In the genomic region with DNA sequence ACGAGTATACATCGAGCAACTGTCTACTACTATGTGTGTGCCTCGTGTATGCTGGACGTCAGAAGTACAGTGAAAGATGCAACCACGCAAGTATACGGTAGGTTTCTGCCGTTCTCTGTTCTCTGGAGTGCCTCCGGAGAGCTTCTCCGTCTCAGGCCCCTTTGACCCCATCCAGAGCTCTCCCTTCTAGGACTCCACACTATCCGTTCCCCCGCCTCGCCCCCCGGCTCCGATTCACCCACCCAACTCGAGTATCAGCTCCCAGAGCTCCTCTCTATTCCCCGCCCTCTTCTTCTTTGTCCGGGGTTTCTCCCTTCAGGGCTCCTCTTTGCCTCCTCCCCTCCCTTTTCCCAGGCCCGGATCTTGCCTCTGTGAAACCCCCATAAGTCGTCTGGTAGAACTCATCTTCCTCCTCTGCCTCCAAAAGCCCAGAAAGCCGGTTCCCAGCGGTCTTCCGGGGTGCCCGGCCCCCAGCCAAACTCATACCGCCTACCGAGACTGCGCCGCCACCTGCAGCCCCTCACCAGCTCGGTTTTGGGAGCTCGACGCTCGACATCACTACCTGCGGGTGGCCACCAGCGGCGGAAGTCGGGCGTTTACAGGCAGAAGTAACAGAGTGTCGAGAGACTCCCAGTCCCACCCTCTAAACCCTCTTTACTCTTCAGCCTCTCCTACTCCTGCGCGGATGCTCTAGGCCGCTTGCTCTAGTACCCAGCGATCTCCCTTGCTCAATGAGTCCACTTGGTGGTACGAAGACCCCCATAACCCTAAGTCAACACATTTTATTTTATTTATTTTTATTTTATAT, we compare ENCODE assay signal across 1 cellular context.
TF ChIP-seq lines count a peak whose summit lies in the region.

A gene with protein sequence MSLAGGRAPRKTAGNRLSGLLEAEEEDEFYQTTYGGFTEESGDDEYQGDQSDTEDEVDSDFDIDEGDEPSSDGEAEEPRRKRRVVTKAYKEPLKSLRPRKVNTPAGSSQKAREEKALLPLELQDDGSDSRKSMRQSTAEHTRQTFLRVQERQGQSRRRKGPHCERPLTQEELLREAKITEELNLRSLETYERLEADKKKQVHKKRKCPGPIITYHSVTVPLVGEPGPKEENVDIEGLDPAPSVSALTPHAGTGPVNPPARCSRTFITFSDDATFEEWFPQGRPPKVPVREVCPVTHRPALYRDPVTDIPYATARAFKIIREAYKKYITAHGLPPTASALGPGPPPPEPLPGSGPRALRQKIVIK (minus strand): TSS at position 560 of the 808 bp plus-strand sequence. CDS start 76 bp downstream, at position 484.

TF ChIP-seq in HepG2, 621 proteins besides CTCF, POLR2A, EP300 and RAD21 (continued from another document and continues in another):
- TF ChIP-seq, protein P1, sequence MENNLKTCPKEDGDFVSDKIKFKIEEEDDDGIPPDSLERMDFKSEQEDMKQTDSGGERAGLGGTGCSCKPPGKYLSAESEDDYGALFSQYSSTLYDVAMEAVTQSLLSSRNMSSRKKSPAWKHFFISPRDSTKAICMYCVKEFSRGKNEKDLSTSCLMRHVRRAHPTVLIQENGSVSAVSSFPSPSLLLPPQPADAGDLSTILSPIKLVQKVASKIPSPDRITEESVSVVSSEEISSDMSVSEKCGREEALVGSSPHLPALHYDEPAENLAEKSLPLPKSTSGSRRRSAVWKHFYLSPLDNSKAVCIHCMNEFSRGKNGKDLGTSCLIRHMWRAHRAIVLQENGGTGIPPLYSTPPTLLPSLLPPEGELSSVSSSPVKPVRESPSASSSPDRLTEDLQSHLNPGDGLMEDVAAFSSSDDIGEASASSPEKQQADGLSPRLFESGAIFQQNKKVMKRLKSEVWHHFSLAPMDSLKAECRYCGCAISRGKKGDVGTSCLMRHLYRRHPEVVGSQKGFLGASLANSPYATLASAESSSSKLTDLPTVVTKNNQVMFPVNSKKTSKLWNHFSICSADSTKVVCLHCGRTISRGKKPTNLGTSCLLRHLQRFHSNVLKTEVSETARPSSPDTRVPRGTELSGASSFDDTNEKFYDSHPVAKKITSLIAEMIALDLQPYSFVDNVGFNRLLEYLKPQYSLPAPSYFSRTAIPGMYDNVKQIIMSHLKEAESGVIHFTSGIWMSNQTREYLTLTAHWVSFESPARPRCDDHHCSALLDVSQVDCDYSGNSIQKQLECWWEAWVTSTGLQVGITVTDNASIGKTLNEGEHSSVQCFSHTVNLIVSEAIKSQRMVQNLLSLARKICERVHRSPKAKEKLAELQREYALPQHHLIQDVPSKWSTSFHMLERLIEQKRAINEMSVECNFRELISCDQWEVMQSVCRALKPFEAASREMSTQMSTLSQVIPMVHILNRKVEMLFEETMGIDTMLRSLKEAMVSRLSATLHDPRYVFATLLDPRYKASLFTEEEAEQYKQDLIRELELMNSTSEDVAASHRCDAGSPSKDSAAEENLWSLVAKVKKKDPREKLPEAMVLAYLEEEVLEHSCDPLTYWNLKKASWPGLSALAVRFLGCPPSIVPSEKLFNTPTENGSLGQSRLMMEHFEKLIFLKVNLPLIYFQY (CRISPR knock-in tag; IDR thresholded peaks at IDR 0.05; ENCODE audit: borderline replicate concordance) = no peak; the same call in 1 of the 2 replicates
- TF ChIP-seq, protein P2, sequence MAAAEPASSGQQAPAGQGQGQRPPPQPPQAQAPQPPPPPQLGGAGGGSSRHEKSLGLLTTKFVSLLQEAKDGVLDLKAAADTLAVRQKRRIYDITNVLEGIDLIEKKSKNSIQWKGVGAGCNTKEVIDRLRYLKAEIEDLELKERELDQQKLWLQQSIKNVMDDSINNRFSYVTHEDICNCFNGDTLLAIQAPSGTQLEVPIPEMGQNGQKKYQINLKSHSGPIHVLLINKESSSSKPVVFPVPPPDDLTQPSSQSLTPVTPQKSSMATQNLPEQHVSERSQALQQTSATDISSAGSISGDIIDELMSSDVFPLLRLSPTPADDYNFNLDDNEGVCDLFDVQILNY (CRISPR knock-in tag; conservative IDR thresholded peaks at IDR 0.05) = no peak
- TF ChIP-seq FOXC1 (CRISPR knock-in tag; IDR thresholded peaks at IDR 0.05; ENCODE audit: borderline replicate concordance) (peak; percentile 77; the same call in 1 of the 2 replicates), MIER3 (CRISPR knock-in tag; IDR thresholded peaks at IDR 0.05; ENCODE audit: borderline replicate concordance) (peak; percentile 85; the same call in 1 of the 2 replicates), FOXA1 (IDR thresholded peaks at IDR 0.05) (no peak), FOXA1 (CRISPR knock-in tag; IDR thresholded peaks at IDR 0.05) (no peak), ZNF75D (CRISPR knock-in tag; IDR thresholded peaks at IDR 0.05; ENCODE audit: borderline replicate concordance) (no peak), ZFAT (CRISPR knock-in tag; conservative IDR thresholded peaks at IDR 0.05) (no peak), HDAC2 (CRISPR knock-in tag; IDR thresholded peaks at IDR 0.05) (peak; percentile 75), ETV6 (CRISPR knock-in tag; conservative IDR thresholded peaks at IDR 0.05) (peak; percentile 36; the same call in 1 of the 2 replicates), CC2D1A (CRISPR knock-in tag; IDR thresholded peaks at IDR 0.05) (no peak), HDAC1 (CRISPR knock-in tag; IDR thresholded peaks at IDR 0.05) (peak; percentile 86), STAG1 (CRISPR knock-in tag; IDR thresholded peaks at IDR 0.05) (no peak), ZNF451 (CRISPR knock-in tag; IDR thresholded peaks at IDR 0.05) (0 out of 2 replicates have a peak, but pooled peaks have one; percentile 41), ISX (CRISPR knock-in tag; conservative IDR thresholded peaks at IDR 0.05) (no peak), FLYWCH1 (CRISPR knock-in tag; IDR thresholded peaks at IDR 0.05) (peak; percentile 55; the same call in 1 of the 2 replicates), PATZ1 (CRISPR knock-in tag; IDR thresholded peaks at IDR 0.05) (peak; percentile 82), ZNF839 (CRISPR knock-in tag; IDR thresholded peaks at IDR 0.05; ENCODE audit: borderline replicate concordance) (no peak), ZNF441 (CRISPR knock-in tag; IDR thresholded peaks at IDR 0.05; ENCODE audit: borderline replicate concordance) (0 out of 2 replicates have a peak, but pooled peaks have one; percentile 58), ZNF709 (CRISPR knock-in tag; IDR thresholded peaks at IDR 0.05) (peak; percentile 75), JDP2 (CRISPR knock-in tag; IDR thresholded peaks at IDR 0.05; ENCODE audit: borderline replicate concordance) (no peak), KLF11 (CRISPR knock-in tag; IDR thresholded peaks at IDR 0.05) (peak; percentile 70; the same call in 1 of the 2 replicates), SAFB2 (CRISPR knock-in tag; IDR thresholded peaks at IDR 0.05; ENCODE audit: borderline replicate concordance, low read depth) (no peak)
- TF ChIP-seq, protein P3, sequence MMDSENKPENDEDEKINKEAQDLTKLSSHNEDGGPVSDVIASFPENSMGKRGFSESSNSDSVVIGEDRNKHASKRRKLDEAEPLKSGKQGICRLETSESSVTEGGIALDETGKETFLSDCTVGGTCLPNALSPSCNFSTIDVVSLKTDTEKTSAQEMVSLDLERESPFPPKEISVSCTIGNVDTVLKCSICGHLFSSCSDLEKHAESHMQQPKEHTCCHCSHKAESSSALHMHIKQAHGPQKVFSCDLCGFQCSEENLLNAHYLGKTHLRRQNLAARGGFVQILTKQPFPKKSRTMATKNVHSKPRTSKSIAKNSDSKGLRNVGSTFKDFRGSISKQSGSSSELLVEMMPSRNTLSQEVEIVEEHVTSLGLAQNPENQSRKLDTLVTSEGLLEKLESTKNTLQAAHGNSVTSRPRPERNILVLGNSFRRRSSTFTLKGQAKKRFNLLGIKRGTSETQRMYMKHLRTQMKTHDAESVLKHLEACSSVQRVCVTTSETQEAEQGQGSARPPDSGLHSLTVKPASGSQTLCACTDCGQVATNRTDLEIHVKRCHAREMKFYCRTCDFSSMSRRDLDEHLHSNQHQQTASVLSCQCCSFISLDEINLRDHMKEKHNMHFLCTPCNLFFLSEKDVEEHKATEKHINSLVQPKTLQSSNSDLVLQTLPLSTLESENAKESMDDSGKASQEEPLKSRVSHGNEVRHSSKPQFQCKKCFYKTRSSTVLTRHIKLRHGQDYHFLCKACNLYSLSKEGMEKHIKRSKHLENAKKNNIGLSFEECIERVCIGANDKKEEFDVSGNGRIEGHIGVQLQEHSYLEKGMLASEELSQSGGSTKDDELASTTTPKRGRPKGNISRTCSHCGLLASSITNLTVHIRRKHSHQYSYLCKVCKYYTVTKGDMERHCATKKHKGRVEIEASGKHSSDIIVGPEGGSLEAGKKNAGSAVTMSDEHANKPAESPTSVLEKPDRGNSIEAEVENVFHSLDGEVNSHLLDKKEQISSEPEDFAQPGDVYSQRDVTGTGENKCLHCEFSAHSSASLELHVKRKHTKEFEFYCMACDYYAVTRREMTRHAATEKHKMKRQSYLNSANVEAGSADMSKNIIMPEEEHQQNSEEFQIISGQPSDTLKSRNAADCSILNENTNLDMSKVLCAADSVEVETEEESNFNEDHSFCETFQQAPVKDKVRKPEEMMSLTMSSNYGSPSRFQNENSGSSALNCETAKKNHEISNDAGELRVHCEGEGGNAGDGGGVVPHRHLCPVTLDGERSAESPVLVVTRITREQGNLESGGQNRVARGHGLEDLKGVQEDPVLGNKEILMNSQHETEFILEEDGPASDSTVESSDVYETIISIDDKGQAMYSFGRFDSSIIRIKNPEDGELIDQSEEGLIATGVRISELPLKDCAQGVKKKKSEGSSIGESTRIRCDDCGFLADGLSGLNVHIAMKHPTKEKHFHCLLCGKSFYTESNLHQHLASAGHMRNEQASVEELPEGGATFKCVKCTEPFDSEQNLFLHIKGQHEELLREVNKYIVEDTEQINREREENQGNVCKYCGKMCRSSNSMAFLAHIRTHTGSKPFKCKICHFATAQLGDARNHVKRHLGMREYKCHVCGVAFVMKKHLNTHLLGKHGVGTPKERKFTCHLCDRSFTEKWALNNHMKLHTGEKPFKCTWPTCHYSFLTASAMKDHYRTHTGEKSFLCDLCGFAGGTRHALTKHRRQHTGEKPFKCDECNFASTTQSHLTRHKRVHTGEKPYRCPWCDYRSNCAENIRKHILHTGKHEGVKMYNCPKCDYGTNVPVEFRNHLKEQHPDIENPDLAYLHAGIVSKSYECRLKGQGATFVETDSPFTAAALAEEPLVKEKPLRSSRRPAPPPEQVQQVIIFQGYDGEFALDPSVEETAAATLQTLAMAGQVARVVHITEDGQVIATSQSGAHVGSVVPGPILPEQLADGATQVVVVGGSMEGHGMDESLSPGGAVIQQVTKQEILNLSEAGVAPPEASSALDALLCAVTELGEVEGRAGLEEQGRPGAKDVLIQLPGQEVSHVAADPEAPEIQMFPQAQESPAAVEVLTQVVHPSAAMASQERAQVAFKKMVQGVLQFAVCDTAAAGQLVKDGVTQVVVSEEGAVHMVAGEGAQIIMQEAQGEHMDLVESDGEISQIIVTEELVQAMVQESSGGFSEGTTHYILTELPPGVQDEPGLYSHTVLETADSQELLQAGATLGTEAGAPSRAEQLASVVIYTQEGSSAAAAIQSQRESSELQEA (CRISPR knock-in tag; IDR thresholded peaks at IDR 0.05; ENCODE audit: not compliant biosample characterization) = no peak
- TF ChIP-seq, protein P4, sequence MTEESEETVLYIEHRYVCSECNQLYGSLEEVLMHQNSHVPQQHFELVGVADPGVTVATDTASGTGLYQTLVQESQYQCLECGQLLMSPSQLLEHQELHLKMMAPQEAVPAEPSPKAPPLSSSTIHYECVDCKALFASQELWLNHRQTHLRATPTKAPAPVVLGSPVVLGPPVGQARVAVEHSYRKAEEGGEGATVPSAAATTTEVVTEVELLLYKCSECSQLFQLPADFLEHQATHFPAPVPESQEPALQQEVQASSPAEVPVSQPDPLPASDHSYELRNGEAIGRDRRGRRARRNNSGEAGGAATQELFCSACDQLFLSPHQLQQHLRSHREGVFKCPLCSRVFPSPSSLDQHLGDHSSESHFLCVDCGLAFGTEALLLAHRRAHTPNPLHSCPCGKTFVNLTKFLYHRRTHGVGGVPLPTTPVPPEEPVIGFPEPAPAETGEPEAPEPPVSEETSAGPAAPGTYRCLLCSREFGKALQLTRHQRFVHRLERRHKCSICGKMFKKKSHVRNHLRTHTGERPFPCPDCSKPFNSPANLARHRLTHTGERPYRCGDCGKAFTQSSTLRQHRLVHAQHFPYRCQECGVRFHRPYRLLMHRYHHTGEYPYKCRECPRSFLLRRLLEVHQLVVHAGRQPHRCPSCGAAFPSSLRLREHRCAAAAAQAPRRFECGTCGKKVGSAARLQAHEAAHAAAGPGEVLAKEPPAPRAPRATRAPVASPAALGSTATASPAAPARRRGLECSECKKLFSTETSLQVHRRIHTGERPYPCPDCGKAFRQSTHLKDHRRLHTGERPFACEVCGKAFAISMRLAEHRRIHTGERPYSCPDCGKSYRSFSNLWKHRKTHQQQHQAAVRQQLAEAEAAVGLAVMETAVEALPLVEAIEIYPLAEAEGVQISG (CRISPR knock-in tag; IDR thresholded peaks at IDR 0.05) = peak; percentile 93
- TF ChIP-seq, protein P5, sequence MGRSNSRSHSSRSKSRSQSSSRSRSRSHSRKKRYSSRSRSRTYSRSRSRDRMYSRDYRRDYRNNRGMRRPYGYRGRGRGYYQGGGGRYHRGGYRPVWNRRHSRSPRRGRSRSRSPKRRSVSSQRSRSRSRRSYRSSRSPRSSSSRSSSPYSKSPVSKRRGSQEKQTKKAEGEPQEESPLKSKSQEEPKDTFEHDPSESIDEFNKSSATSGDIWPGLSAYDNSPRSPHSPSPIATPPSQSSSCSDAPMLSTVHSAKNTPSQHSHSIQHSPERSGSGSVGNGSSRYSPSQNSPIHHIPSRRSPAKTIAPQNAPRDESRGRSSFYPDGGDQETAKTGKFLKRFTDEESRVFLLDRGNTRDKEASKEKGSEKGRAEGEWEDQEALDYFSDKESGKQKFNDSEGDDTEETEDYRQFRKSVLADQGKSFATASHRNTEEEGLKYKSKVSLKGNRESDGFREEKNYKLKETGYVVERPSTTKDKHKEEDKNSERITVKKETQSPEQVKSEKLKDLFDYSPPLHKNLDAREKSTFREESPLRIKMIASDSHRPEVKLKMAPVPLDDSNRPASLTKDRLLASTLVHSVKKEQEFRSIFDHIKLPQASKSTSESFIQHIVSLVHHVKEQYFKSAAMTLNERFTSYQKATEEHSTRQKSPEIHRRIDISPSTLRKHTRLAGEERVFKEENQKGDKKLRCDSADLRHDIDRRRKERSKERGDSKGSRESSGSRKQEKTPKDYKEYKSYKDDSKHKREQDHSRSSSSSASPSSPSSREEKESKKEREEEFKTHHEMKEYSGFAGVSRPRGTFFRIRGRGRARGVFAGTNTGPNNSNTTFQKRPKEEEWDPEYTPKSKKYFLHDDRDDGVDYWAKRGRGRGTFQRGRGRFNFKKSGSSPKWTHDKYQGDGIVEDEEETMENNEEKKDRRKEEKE (IDR thresholded peaks at IDR 0.05) = no peak
- TF ChIP-seq, protein P6, sequence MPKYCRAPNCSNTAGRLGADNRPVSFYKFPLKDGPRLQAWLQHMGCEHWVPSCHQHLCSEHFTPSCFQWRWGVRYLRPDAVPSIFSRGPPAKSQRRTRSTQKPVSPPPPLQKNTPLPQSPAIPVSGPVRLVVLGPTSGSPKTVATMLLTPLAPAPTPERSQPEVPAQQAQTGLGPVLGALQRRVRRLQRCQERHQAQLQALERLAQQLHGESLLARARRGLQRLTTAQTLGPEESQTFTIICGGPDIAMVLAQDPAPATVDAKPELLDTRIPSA (CRISPR knock-in tag; IDR thresholded peaks at IDR 0.05; ENCODE audit: borderline replicate concordance) = no peak
